10 cellular contexts compared by ENCODE assay signal in genomic region chr15:67116742-67117141, GRCh38. TPM values are rescaled to one million over a fixed set of nuclear protein-coding genes. Genes with fewer than 3 reads are reported as not detected.
DNase-seq lines count a peak whose midpoint lies in the region; ATAC-seq and TF ChIP-seq lines count a peak whose summit lies in the region.
"Had no signal": no experiment of that assay in that cellular context is flagged by ENCODE, and none has a peak within 500 bp of the region (broad histone marks: within the 10 kb centered on the region; RNA-seq: fewer than 3 reads in every experiment).

No MANE protein-coding gene starts in this region.

- peaks cover 82% of the 10 kb centered on the region for H3K4me1 Mint-ChIP-seq in CD8-positive, alpha-beta T cell (ENCODE audit: low read depth)
- peaks cover 59 to 78% (median 73%) of the 10 kb centered on the region in 3 donors for H3K4me1 Mint-ChIP-seq in IgD-negative memory B cell
- H3K4me1 Mint-ChIP-seq in nephron = peaks cover 81% of the 10 kb centered on the region

- H3K27ac ChIP-seq in CD8-positive, alpha-beta T cell (ENCODE audit: low read depth, low read length) = no peak overlapping the region

- H3K4me3 ChIP-seq in CD8-positive, alpha-beta T cell (ENCODE audit: low read depth, low read length) = no peak overlapping the region

- no peaks in the 10 kb centered on the region for H3K27me3 ChIP-seq in CD8-positive, alpha-beta T cell (ENCODE audit: insufficient read depth, low read length)

- CTCF ChIA-PET in CD8-positive, alpha-beta T cell (lab: Charles Lee) = interaction anchor here (0.7 to 1.8 kb wide), 2 partner anchors 12 to 46 kb away, joined by 3 to 5 read pairs; no protein-coding TSS in a partner anchor

- H3K4me3 Mint-ChIP-seq in CD8-positive, alpha-beta T cell = no peak overlapping the region
- H3K4me3 Mint-ChIP-seq in IgD-negative memory B cell = peak overlapping the region; percentile 19 to 79 (median 68)
- H3K4me3 Mint-ChIP-seq in nephron = no peak overlapping the region

- H3K9me3 ChIP-seq in CD8-positive, alpha-beta T cell (ENCODE audit: low read length) = no peaks in the 10 kb centered on the region

- no peaks in the 10 kb centered on the region for H3K27me3 Mint-ChIP-seq in CD8-positive, alpha-beta T cell (ENCODE audit: low read depth)
- H3K27me3 Mint-ChIP-seq in IgD-negative memory B cell (peaks cover 3% of the 10 kb centered on the region), nephron (ENCODE audit: low read depth) (peaks cover 8% of the 10 kb centered on the region)

- peak overlapping the region; percentile 81 for H3K27ac Mint-ChIP-seq in CD8-positive, alpha-beta T cell
- H3K27ac Mint-ChIP-seq in IgD-negative memory B cell (peak overlapping the region; percentile 92 to 99 (median 96)), nephron (peak overlapping the region in 2 of 3 experiments; percentile 78 to 97)

- TF ChIP-seq CTCF in CD8-positive, alpha-beta T cell (IDR thresholded peaks at IDR 0.05) = no peak
- TF ChIP-seq CTCF in nephron (IDR thresholded peaks at IDR 0.05; ENCODE audit: unreplicated experiment in 3 of 3) = no peak

- H3K36me3 ChIP-seq in CD8-positive, alpha-beta T cell (ENCODE audit: insufficient read depth, low read length) = no peaks in the 10 kb centered on the region

- POLR2A ChIA-PET in CD8-positive, alpha-beta T cell (lab: Charles Lee) = interaction anchor here (0.8 to 2.5 kb wide), 2 partner anchors 15 to 61 kb away, joined by 4 to 7 read pairs; no protein-coding TSS in a partner anchor

- intact Hi-C loops in CD8-positive, alpha-beta T cell (cut with DNase I, micrococcal nuclease) = no loop called here

- no peaks in the 10 kb centered on the region for H3K36me3 Mint-ChIP-seq in CD8-positive, alpha-beta T cell
- H3K36me3 Mint-ChIP-seq in IgD-negative memory B cell (peaks cover 3% of the 10 kb centered on the region), nephron (ENCODE audit: low read depth) (peaks cover 11% of the 10 kb centered on the region)

- H3K4me1 ChIP-seq in CD8-positive, alpha-beta T cell (ENCODE audit: insufficient read depth, low read length) = peaks cover 54% of the 10 kb centered on the region

- ATAC-seq in CD8-positive, alpha-beta T cell = no peak
- no peak for ATAC-seq in HG02759 (IDR thresholded peaks at IDR 0.05; ENCODE audit: unreplicated experiment)

- peak in 1 of 7 experiments; percentile 34 for DNase-seq in CD8-positive, alpha-beta T cell
- peak; percentile 21 for DNase-seq in central memory CD4-positive, alpha-beta T cell
- DNase-seq in cerebellar nuclear complex (lab: John Stamatoyannopoulos, UW) (no peak), NCI-H1436 (lab: John Stamatoyannopoulos, UW) (no peak)
- no peak for DNase-seq in activated CD8-positive, alpha-beta memory T cell treated with anti-CD3 and anti-CD28 coated beads, Interleukin-2, amount 50 U/mL, for 48 hours
- DNase-seq: NCI-H2081, occipital lobe had no signal

- no peaks in the 10 kb centered on the region for H3K9me3 Mint-ChIP-seq in CD8-positive, alpha-beta T cell
- H3K9me3 Mint-ChIP-seq in IgD-negative memory B cell (no peaks in the 10 kb centered on the region), nephron (peaks cover 1% of the 10 kb centered on the region)

RNA-seq across cellular contexts. Expression of gene SMAD3, which starts 51.3 kb away (rescaled TPM):
- 10 to 100 TPM; 25.4 to 29.0 TPM for total RNA-seq in CD8-positive, alpha-beta T cell
- 32.4 TPM for polyA plus RNA-seq in IgD-negative memory B cell

Comparison
In these comparisons a context has a peak if more than half of its experiments do, and no peak if none do; other contexts are left out.
1. H3K4me3 Mint-ChIP-seq: peak in IgD-negative memory B cell (4 of 4); none in CD8-positive, alpha-beta T cell (single experiment) and nephron (0 of 3).
2. Peak in every context shown above with its lines, with median percentiles within 50 percentile points of each other: H3K27ac Mint-ChIP-seq.